Comparison of ENCODE assay signal across 30 cellular contexts in genomic region chr3:109921509-109921908, GRCh38.
DNase-seq lines count a peak whose midpoint lies in the region; ATAC-seq and TF ChIP-seq lines count a peak whose summit lies in the region.
"Had no signal": no experiment of that assay in that cellular context is flagged by ENCODE, and none has a peak within 500 bp of the region (broad histone marks: within the 10 kb centered on the region; RNA-seq: fewer than 3 reads in every experiment).

No MANE protein-coding gene starts in this region.

- H3K4me2 ChIP-seq in DND-41 (ENCODE audit: insufficient read depth, low read length): no peak overlapping the region
- H3K4me2 ChIP-seq: hepatocyte, smooth muscle cell had no signal

- H3K27me3 Mint-ChIP-seq in CD8-positive, alpha-beta memory T cell: peaks cover 0 to 2% of the 10 kb centered on the region in 2 donors
- H3K27me3 Mint-ChIP-seq in naive thymus-derived CD8-positive, alpha-beta T cell: no peaks in the 10 kb centered on the region
- no peaks in the 10 kb centered on the region for H3K27me3 Mint-ChIP-seq in activated CD8-positive, alpha-beta memory T cell treated with anti-CD3 and anti-CD28 coated beads, Interleukin-2, amount 10 ng/mL, durations not matched to agents 7 days and 5 days
- H3K27me3 Mint-ChIP-seq: activated naive CD8-positive, alpha-beta T cell treated with anti-CD3 and anti-CD28 coated beads for 36 hours; B cell; memory B cell; naive B cell had no signal

- peaks cover 3 to 12% (median 6%) of the 10 kb centered on the region in 3 donors for H3K4me1 Mint-ChIP-seq in CD8-positive, alpha-beta memory T cell
- peaks cover 2 to 8% (median 3%) of the 10 kb centered on the region in 4 donors for H3K4me1 Mint-ChIP-seq in naive thymus-derived CD8-positive, alpha-beta T cell
- no peaks in the 10 kb centered on the region for H3K4me1 Mint-ChIP-seq in activated CD8-positive, alpha-beta memory T cell treated with anti-CD3 and anti-CD28 coated beads, Interleukin-2, amount 10 ng/mL, durations not matched to agents 7 days and 5 days
- H3K4me1 Mint-ChIP-seq: activated naive CD8-positive, alpha-beta T cell treated with anti-CD3 and anti-CD28 coated beads for 36 hours; B cell; memory B cell; naive B cell had no signal

- H3K36me3 Mint-ChIP-seq in CD8-positive, alpha-beta memory T cell: peaks cover 0 to 6% (median 1%) of the 10 kb centered on the region in 3 donors
- no peaks in the 10 kb centered on the region for H3K36me3 Mint-ChIP-seq in naive thymus-derived CD8-positive, alpha-beta T cell
- no peaks in the 10 kb centered on the region for H3K36me3 Mint-ChIP-seq in activated CD8-positive, alpha-beta memory T cell treated with anti-CD3 and anti-CD28 coated beads, Interleukin-2, amount 10 ng/mL, durations not matched to agents 7 days and 5 days
- H3K36me3 Mint-ChIP-seq: activated naive CD8-positive, alpha-beta T cell treated with anti-CD3 and anti-CD28 coated beads for 36 hours; CD8-positive, alpha-beta T cell; memory B cell; naive B cell had no signal

- no peak overlapping the region for H3K9ac ChIP-seq in DND-41 (ENCODE audit: low read depth, low read length)

- H3K9me3 Mint-ChIP-seq in CD8-positive, alpha-beta memory T cell: peaks cover 0 to 1% (median 0%) of the 10 kb centered on the region in 5 donors
- peaks cover 0 to 2% (median 0%) of the 10 kb centered on the region in 9 donors for H3K9me3 Mint-ChIP-seq in naive thymus-derived CD8-positive, alpha-beta T cell
- H3K9me3 Mint-ChIP-seq in activated CD8-positive, alpha-beta memory T cell treated with anti-CD3 and anti-CD28 coated beads, Interleukin-2, amount 10 ng/mL, durations not matched to agents 7 days and 5 days (ENCODE audit: low read depth): peaks cover 3% of the 10 kb centered on the region
- H3K9me3 Mint-ChIP-seq: activated naive CD8-positive, alpha-beta T cell treated with anti-CD3 and anti-CD28 coated beads for 36 hours; CD8-positive, alpha-beta T cell; memory B cell had no signal

- H3K4me1 ChIP-seq in DND-41 (ENCODE audit: insufficient read depth, low read length): peaks cover 10% of the 10 kb centered on the region; the same call in 1 of the 2 replicates
- no peaks in the 10 kb centered on the region for H3K4me1 ChIP-seq in CD8-positive, alpha-beta memory T cell (ENCODE audit: insufficient read depth, low read length)
- H3K4me1 ChIP-seq: ascending aorta, gastrocnemius medialis, tibial nerve had no signal

- H2AFZ ChIP-seq in DND-41 (ENCODE audit: low read depth, low read length): 0 out of 2 replicates have a peak overlapping the region, but pooled peaks have one; percentile 29
- H2AFZ ChIP-seq: hepatocyte had no signal

- no peaks in the 10 kb centered on the region for H3K36me3 ChIP-seq in DND-41 (ENCODE audit: insufficient read depth, low read length)
- H3K36me3 ChIP-seq in CD8-positive, alpha-beta memory T cell (ENCODE audit: insufficient read depth, low read length): no peaks in the 10 kb centered on the region
- H3K36me3 ChIP-seq: ascending aorta, gastrocnemius medialis, tibial nerve had no signal

- no peak for TF ChIP-seq CTCF in DND-41 (IDR thresholded peaks at IDR 0.05; ENCODE audit: borderline replicate concordance, extremely low read depth, low read length, poor library complexity, severe bottlenecking)

- H3K9me3 ChIP-seq in DND-41 (ENCODE audit: insufficient read depth, low read length, severe bottlenecking): no peaks in the 10 kb centered on the region
- H3K9me3 ChIP-seq in CD8-positive, alpha-beta memory T cell (ENCODE audit: low read length): no peaks in the 10 kb centered on the region
- H3K9me3 ChIP-seq: ascending aorta, gastrocnemius medialis, tibial nerve had no signal

- H3K79me2 ChIP-seq in DND-41 (ENCODE audit: insufficient read depth, low read length): no peaks in the 10 kb centered on the region
- H3K79me2 ChIP-seq: hepatocyte had no signal

- H3K27me3 ChIP-seq in DND-41 (ENCODE audit: insufficient read depth, low read length, poor library complexity): no peaks in the 10 kb centered on the region
- H3K27me3 ChIP-seq in CD8-positive, alpha-beta memory T cell (ENCODE audit: insufficient read depth, low read length, poor library complexity, severe bottlenecking): no peaks in the 10 kb centered on the region
- H3K27me3 ChIP-seq: ascending aorta, gastrocnemius medialis, hepatocyte, tibial nerve had no signal

- POLR2A ChIA-PET in CD8-positive, alpha-beta memory T cell (lab: Charles Lee): interaction anchor here (0.7 kb wide), 1 partner anchor 10 kb away, joined by 3 read pairs; no protein-coding TSS in a partner anchor
- POLR2A ChIA-PET in naive thymus-derived CD8-positive, alpha-beta T cell (lab: Charles Lee): no interaction called here

- CTCF ChIA-PET in CD8-positive, alpha-beta memory T cell (lab: Charles Lee): no interaction called here
- CTCF ChIA-PET in activated CD8-positive, alpha-beta memory T cell treated with anti-CD3 and anti-CD28 coated beads, Interleukin-2, amount 10 ng/mL, durations not matched to agents 7 days and 5 days (lab: Charles Lee): no interaction called here

- no peak for ATAC-seq in DND-41 (ENCODE audit: insufficient read depth, low read depth)
- no peak for ATAC-seq in naive thymus-derived CD8-positive, alpha-beta T cell
- no peak for ATAC-seq in activated CD8-positive, alpha-beta memory T cell treated with anti-CD3 and anti-CD28 coated beads, Interleukin-2, amount 10 ng/mL, durations not matched to agents 7 days and 5 days
- ATAC-seq: CD8-positive, alpha-beta T cell; gastrocnemius medialis; left lobe of liver had no signal

- in situ Hi-C loops in KBM-7 (cut with MboI; ENCODE audit: low pct_unique_long_range_greater_than_20kb, low sequenced_read_pairs): no loop called here

- no peak for DNase-seq in DND-41
- peak; percentile 22 for DNase-seq in KBM-7
- DNase-seq in SHP77 treated with DMSO at 0.1 percent for 48 hours (lab: John Stamatoyannopoulos, UW): peak; percentile 15
- DNase-seq in myocyte (ENCODE audit: low read depth): peak; percentile 57
- DNase-seq in middle frontal gyrus (ENCODE audit: extremely low spot score, low spot score): no peak
- DNase-seq in CD8-positive, alpha-beta memory T cell: no peak
- DNase-seq in naive thymus-derived CD8-positive, alpha-beta T cell: no peak
- DNase-seq in activated CD8-positive, alpha-beta memory T cell treated with anti-CD3 and anti-CD28 coated beads, Interleukin-2, amount 10 ng/mL, durations not matched to agents 7 days and 5 days: no peak
- DNase-seq: activated CD4-positive, alpha-beta T cell treated with anti-CD3 and anti-CD28 coated beads for 1 hour; activated effector memory CD4-positive, alpha-beta T cell treated with anti-CD3 and anti-CD28 coated beads, Interleukin-2, amount 50 U/mL, for 16 hours; activated naive CD8-positive, alpha-beta T cell treated with anti-CD3 and anti-CD28 coated beads for 36 hours; caudate nucleus; CD8-positive, alpha-beta T cell; cortex of kidney; gastrocnemius medialis; H7; MM.1S; naive B cell; NCI-H1436; NCI-H748 treated with DMSO at 0.1 percent for 48 hours; stimulated activated CD4-positive, alpha-beta T cell treated with anti-CD3 and anti-CD28 coated beads, Interleukin-1b, Interleukin-23, amount 100 ng/mL, for 48 hours; T-helper 2 cell had no signal

- H3K27ac Mint-ChIP-seq in CD8-positive, alpha-beta memory T cell: peak overlapping the region in 1 of 8 donors; percentile 32
- no peak overlapping the region for H3K27ac Mint-ChIP-seq in naive thymus-derived CD8-positive, alpha-beta T cell
- no peak overlapping the region for H3K27ac Mint-ChIP-seq in activated CD8-positive, alpha-beta memory T cell treated with anti-CD3 and anti-CD28 coated beads, Interleukin-2, amount 10 ng/mL, durations not matched to agents 7 days and 5 days
- H3K27ac Mint-ChIP-seq: activated naive CD8-positive, alpha-beta T cell treated with anti-CD3 and anti-CD28 coated beads for 36 hours; B cell; CD8-positive, alpha-beta T cell; memory B cell; naive B cell had no signal

- no peak overlapping the region for H3K27ac ChIP-seq in DND-41 (ENCODE audit: low read length)
- no peak overlapping the region for H3K27ac ChIP-seq in CD8-positive, alpha-beta memory T cell (ENCODE audit: low read depth, low read length)
- H3K27ac ChIP-seq: ascending aorta, gastrocnemius medialis, hepatocyte, RWPE1, tibial nerve had no signal

- H3K4me3 Mint-ChIP-seq in CD8-positive, alpha-beta memory T cell: no peak overlapping the region
- no peak overlapping the region for H3K4me3 Mint-ChIP-seq in naive thymus-derived CD8-positive, alpha-beta T cell
- no peak overlapping the region for H3K4me3 Mint-ChIP-seq in activated CD8-positive, alpha-beta memory T cell treated with anti-CD3 and anti-CD28 coated beads, Interleukin-2, amount 10 ng/mL, durations not matched to agents 7 days and 5 days
- H3K4me3 Mint-ChIP-seq: activated naive CD8-positive, alpha-beta T cell treated with anti-CD3 and anti-CD28 coated beads for 36 hours; B cell; CD8-positive, alpha-beta T cell; memory B cell had no signal

- H4K20me1 ChIP-seq in DND-41 (ENCODE audit: insufficient read depth, low read length): no peaks in the 10 kb centered on the region

- no peak overlapping the region for H3K4me3 ChIP-seq in DND-41 (ENCODE audit: low read depth in 1 of 2, low read length in 2 of 2)
- H3K4me3 ChIP-seq in CD8-positive, alpha-beta memory T cell (ENCODE audit: low read length): no peak overlapping the region
- H3K4me3 ChIP-seq: ascending aorta, gastrocnemius medialis, hepatocyte, smooth muscle cell, tibial nerve had no signal

Comparison
In these comparisons a context has a peak if more than half of its experiments do, and no peak if none do; other contexts are left out.
1. DNase-seq: peak in KBM-7 (single experiment), SHP77 treated with DMSO at 0.1 percent for 48 hours (single experiment) and myocyte (single experiment); none in DND-41 (single experiment), middle frontal gyrus (single experiment), CD8-positive, alpha-beta memory T cell (0 of 5), naive thymus-derived CD8-positive, alpha-beta T cell (0 of 10) and activated CD8-positive, alpha-beta memory T cell treated with anti-CD3 and anti-CD28 coated beads, Interleukin-2, amount 10 ng/mL, durations not matched to agents 7 days and 5 days (single experiment).